8 cellular contexts compared by ENCODE assay signal in genomic region chr10:11515596-11516418, GRCh38.
A peak's percentile ranks its signal among the peaks of the same experiment; 100 is the strongest.
DNase-seq lines count a peak whose midpoint lies in the region; ATAC-seq and TF ChIP-seq lines count a peak whose summit lies in the region.

No MANE protein-coding gene starts in this region.

- no peaks in the 10 kb centered on the region for H3K9me3 Mint-ChIP-seq in nephron progenitor cell

- H3K4me1 ChIP-seq in esophagus squamous epithelium, result peaks cover 0 to 13% (median 3%) of the 10 kb centered on the region in 3 donors

- no peaks in the 10 kb centered on the region for H3K27me3 ChIP-seq in esophagus squamous epithelium

- no peak overlapping the region for H3K27ac Mint-ChIP-seq in nephron progenitor cell

- H3K27ac ChIP-seq in esophagus squamous epithelium, result no peak overlapping the region

- H3K9me3 ChIP-seq in esophagus squamous epithelium, result no peaks in the 10 kb centered on the region

- H3K36me3 Mint-ChIP-seq in nephron progenitor cell (ENCODE audit: low read depth), result peaks cover 22% of the 10 kb centered on the region

- WGBS in esophagus squamous epithelium, 2 donors, result 5 to 16% methylated on average over 5 of the region's 5 CpGs

- intact Hi-C loops in esophagus squamous epithelium (cut with DNase I), result loop anchor here (5.0 to 10.0 kb wide), 2 partner anchors 209 to 241 kb away; no protein-coding TSS in a partner anchor

- H3K27me3 Mint-ChIP-seq in nephron progenitor cell (ENCODE audit: low read depth, poor library complexity), result no peaks in the 10 kb centered on the region

- H3K4me1 Mint-ChIP-seq in nephron progenitor cell, result peaks cover 20% of the 10 kb centered on the region

- TF ChIP-seq CTCF in AG09319 (IDR thresholded peaks at IDR 0.05; ENCODE audit: low read depth, low read length) (peak; percentile 89), GM12873 (IDR thresholded peaks at IDR 0.05; ENCODE audit: insufficient read depth, low read depth, low read length, missing control alignments) (peak; percentile 83), esophagus squamous epithelium (IDR thresholded peaks at IDR 0.05) (peak; percentile 77 to 87 (median 82)), nephron progenitor cell (IDR thresholded peaks at IDR 0.05) (peak; percentile 77)

- peak; percentile 41 for DNase-seq in AG09319 (ENCODE audit: extremely low read depth, low read depth)
- peak; percentile 59 for DNase-seq in NCI-H1694 treated with DMSO at 0.1 percent for 48 hours (lab: John Stamatoyannopoulos, UW)
- peak; percentile 41 to 43 for DNase-seq in activated CD4-positive, alpha-beta T cell treated with anti-CD3 and anti-CD28 coated beads, Interleukin-2, amount 50 U/mL, for 4 hours
- no peak for DNase-seq in esophagus squamous epithelium (lab: John Stamatoyannopoulos, UW)
- no peak for DNase-seq in nephron progenitor cell
- DNase-seq in ecto neural progenitor cell (ENCODE audit: low spot score), result no peak

- H3K36me3 ChIP-seq in esophagus squamous epithelium, result peaks cover 0 to 14% (median 0%) of the 10 kb centered on the region in 3 donors

- no peak overlapping the region for H3K4me3 Mint-ChIP-seq in nephron progenitor cell

- TF ChIP-seq POLR2A in esophagus squamous epithelium (IDR thresholded peaks at IDR 0.05), result no peak

- peak; percentile 54 for ATAC-seq in HG02759 (IDR thresholded peaks at IDR 0.05; ENCODE audit: unreplicated experiment)

- no peak overlapping the region for H3K4me3 ChIP-seq in esophagus squamous epithelium

Comparison
In these comparisons a context has a peak if more than half of its experiments do, and no peak if none do; other contexts are left out.
1. DNase-seq: peak in AG09319 (single experiment), NCI-H1694 treated with DMSO at 0.1 percent for 48 hours (single experiment) and activated CD4-positive, alpha-beta T cell treated with anti-CD3 and anti-CD28 coated beads, Interleukin-2, amount 50 U/mL, for 4 hours (2 of 2); none in esophagus squamous epithelium (single experiment), nephron progenitor cell (single experiment) and ecto neural progenitor cell (single experiment).
2. Peak in every context shown above with its lines, with median percentiles within 50 percentile points of each other: CTCF ChIP-seq.